Comparison of ENCODE assay signal across 8 cellular contexts in the genomic region with DNA sequence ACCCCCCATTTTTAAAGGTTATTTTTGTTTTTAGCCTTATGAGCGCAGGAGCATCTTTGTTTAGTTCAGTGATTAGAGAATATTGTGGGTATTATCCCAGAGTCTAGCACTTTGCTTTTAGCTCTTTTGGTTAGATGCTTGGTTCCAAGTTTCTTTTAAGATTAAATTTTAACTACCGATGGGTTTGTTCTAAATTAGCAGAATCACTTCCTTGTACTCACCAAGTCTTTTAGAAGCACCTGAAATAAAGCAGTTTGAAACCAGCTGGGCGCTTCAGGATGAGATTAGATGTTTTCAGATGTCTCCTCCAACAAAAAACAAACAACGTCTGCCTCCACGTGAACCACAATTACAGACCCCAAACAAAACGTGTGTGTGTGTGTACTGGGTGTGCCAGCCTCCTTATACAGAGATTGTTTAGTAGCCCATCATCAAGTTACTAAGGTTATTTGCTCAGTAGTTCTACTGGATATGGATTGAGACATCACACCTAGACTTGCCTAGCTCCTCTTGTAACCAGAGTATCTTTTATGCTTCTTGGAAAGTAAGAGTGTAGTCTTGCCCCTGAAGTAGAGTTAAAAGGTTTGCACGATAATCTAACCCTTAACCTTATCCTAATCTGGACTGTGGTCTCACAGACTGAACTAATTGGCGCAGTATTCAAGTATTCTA. TPM values are rescaled to one million over a fixed set of nuclear protein-coding genes. Genes with fewer than 3 reads are reported as not detected.
DNase-seq lines count a peak whose midpoint lies in the region; ATAC-seq and TF ChIP-seq lines count a peak whose summit lies in the region.

No MANE protein-coding gene starts in this region.

- peaks cover 19 to 47% (median 43%) of the 10 kb centered on the region in 11 experiments for H3K27me3 ChIP-seq in BLaER1 treated with 17β-estradiol and CSF1 and Interleukin-3, amounts not matched to agents 10 nM and 100 nM

- H4K20me1 ChIP-seq in BLaER1 treated with 17β-estradiol and CSF1 and Interleukin-3, amounts not matched to agents 10 nM and 100 nM = peaks cover 0 to 64% (median 34%) of the 10 kb centered on the region in 11 experiments; a peak in 14 of 22 replicates

- H3K4me1 ChIP-seq in BLaER1 treated with 17β-estradiol and CSF1 and Interleukin-3, amounts not matched to agents 10 nM and 100 nM = peaks cover 11 to 39% (median 27%) of the 10 kb centered on the region in 10 experiments

- H3K36me3 Mint-ChIP-seq in chondrocyte (ENCODE audit: low read depth) (peaks cover 35% of the 10 kb centered on the region), natural killer cell (no peaks in the 10 kb centered on the region)

- no peaks in the 10 kb centered on the region for H3K9me3 ChIP-seq in BLaER1 treated with 17β-estradiol and CSF1 and Interleukin-3, amounts not matched to agents 10 nM and 100 nM (replicated peaks in 1 of 11)
- no peaks in the 10 kb centered on the region for H3K9me3 ChIP-seq in KOPT-K1 (ENCODE audit: insufficient read depth, low read length, poor library complexity, severe bottlenecking)

- 0 out of 22 replicates have a peak overlapping the region, but pooled peaks of 1 of the 11 experiments have one; percentile 3 for H3K9ac ChIP-seq in BLaER1 treated with 17β-estradiol and CSF1 and Interleukin-3, amounts not matched to agents 10 nM and 100 nM

- no peak overlapping the region for H3K27ac ChIP-seq in BLaER1 treated with 17β-estradiol and CSF1 and Interleukin-3, amounts not matched to agents 10 nM and 100 nM
- peak overlapping the region; percentile 64 for H3K27ac ChIP-seq in KOPT-K1 (ENCODE audit: low read depth, low read length, poor library complexity, severe bottlenecking)

- no peaks in the 10 kb centered on the region for H3K9me3 Mint-ChIP-seq in chondrocyte (ENCODE audit: low read depth)
- no peaks in the 10 kb centered on the region for H3K9me3 Mint-ChIP-seq in natural killer cell

- DNase-seq in chondrocyte (ENCODE audit: low spot score) = no peak
- DNase-seq in natural killer cell = no peak
- DNase-seq in GDM1 (lab: John Stamatoyannopoulos, UW) = no peak
- DNase-seq in cerebellar cortex (ENCODE audit: low spot score) = no peak
- DNase-seq in pons (ENCODE audit: low spot score) = no peak

- no peak overlapping the region; a peak in 1 of 20 replicates for H3K4me3 ChIP-seq in BLaER1 treated with 17β-estradiol and CSF1 and Interleukin-3, amounts not matched to agents 10 nM and 100 nM

- H3K27ac Mint-ChIP-seq in chondrocyte (ENCODE audit: unreplicated experiment) (peak overlapping the region; percentile 85), natural killer cell (peak overlapping the region; percentile 92 to 97)

- intact Hi-C loops in natural killer cell (cut with micrococcal nuclease) = loop anchor here (2.0 kb wide), 2 partner anchors 41 to 67 kb away; no protein-coding TSS in a partner anchor

- H3K36me3 ChIP-seq in BLaER1 treated with 17β-estradiol and CSF1 and Interleukin-3, amounts not matched to agents 10 nM and 100 nM = no peaks in the 10 kb centered on the region; a peak in 1 of 22 replicates
- no peaks in the 10 kb centered on the region for H3K36me3 ChIP-seq in KOPT-K1 (ENCODE audit: insufficient read depth, low read length)

- TF ChIP-seq CTCF in chondrocyte (IDR thresholded peaks at IDR 0.05) (no peak), natural killer cell (IDR thresholded peaks at IDR 0.05) (no peak)

- H3K4me2 ChIP-seq in BLaER1 treated with 17β-estradiol and CSF1 and Interleukin-3, amounts not matched to agents 10 nM and 100 nM = peak overlapping the region; percentile 81 to 98 (median 92); a peak in 21 of 22 replicates

- H3K27me3 Mint-ChIP-seq in chondrocyte (ENCODE audit: low read depth) (no peaks in the 10 kb centered on the region), natural killer cell (ENCODE audit: low read depth in 2 of 2) (peaks cover 0 to 5% of the 10 kb centered on the region in 2 donors)

- H3K4me1 Mint-ChIP-seq in chondrocyte (ENCODE audit: low read depth) = peaks cover 64% of the 10 kb centered on the region
- H3K4me1 Mint-ChIP-seq in natural killer cell = peaks cover 35 to 41% of the 10 kb centered on the region in 2 donors

- peak overlapping the region; percentile 86 for H3K4me3 Mint-ChIP-seq in chondrocyte (ENCODE audit: unreplicated experiment)
- H3K4me3 Mint-ChIP-seq in natural killer cell = peak overlapping the region; percentile 62

- ATAC-seq in natural killer cell (no peak), GM21367 (IDR thresholded peaks at IDR 0.05; ENCODE audit: unreplicated experiment) (no peak)

RNA-seq across cellular contexts. Expression of a gene that starts 2.2 kb away (rescaled TPM):
- 878 to 1,290 TPM (median 1,265 TPM) in 3 replicates for total RNA-seq in chondrocyte
- total RNA-seq in natural killer cell = 10 to 100 TPM; 47.5 to 73.5 (median 70.0) TPM

RNA-seq across cellular contexts. Expression of a gene that starts 40.9 kb away (rescaled TPM):
- total RNA-seq in chondrocyte (9.6 to 14.4 TPM (median 11.7 TPM) in 3 replicates), natural killer cell (1 to 10 TPM; 2.7 to 7.3 (median 3.7) TPM)

Comparison
In these comparisons a context has a peak if more than half of its experiments do, and no peak if none do; other contexts are left out.
1. RNA of a gene that starts 2.2 kb away (total RNA-seq): 878 to 1,290 TPM in chondrocyte; 47.5 to 73.5 TPM in natural killer cell; every median in the first group is over 10 times any median in the second.